In the genomic region with DNA sequence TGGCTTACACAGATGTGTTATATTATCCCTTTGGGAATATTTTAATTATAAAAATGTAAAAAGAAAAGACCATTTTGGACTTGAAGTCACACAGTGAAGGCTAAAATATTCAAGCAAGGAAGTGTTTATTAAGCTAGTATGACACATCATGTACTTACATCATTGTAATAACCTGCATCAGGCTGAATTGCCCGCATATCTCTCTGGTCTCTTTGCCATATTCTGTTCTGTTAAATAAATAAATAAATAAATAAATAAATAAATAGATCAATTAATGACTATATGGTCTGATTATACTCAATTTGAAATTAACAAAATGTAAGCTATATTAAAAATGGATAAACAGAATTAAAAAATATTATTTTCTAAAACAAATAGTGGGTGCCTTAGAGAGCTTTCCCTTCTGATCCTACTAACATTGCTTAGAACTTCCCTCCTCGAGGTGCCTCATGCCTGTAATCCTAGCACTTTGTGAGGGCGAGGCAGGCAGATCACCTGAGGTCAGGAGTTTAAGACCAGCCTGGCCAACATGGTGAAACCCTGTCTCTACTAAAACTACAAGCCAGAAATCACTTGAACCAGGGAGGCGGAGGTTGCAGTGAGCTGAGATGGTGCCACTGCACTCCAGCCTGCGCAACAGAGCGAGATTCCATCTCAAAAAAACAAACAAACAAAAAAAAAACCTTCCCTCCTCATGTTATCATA, we compare ENCODE assay signal across 18 cellular contexts. TPM values are rescaled to one million over a fixed set of nuclear protein-coding genes. Genes with fewer than 3 reads are reported as not detected.
DNase-seq lines count a peak whose midpoint lies in the region; ATAC-seq and TF ChIP-seq lines count a peak whose summit lies in the region.
"Had no signal": no experiment of that assay in that cellular context is flagged by ENCODE, and none has a peak within 500 bp of the region (broad histone marks: within the 10 kb centered on the region; RNA-seq: fewer than 3 reads in every experiment).

No MANE protein-coding gene starts in this region.

- ATAC-seq in CD8-positive, alpha-beta T cell: no peak
- ATAC-seq in HG03354 (IDR thresholded peaks at IDR 0.05; ENCODE audit: poor library complexity, severe bottlenecking, unreplicated experiment): peak; percentile 4

- no peak for TF ChIP-seq POLR2A in thyroid gland (IDR thresholded peaks at IDR 0.05)

- TF ChIP-seq CTCF in CD8-positive, alpha-beta T cell (IDR thresholded peaks at IDR 0.05): no peak
- no peak for TF ChIP-seq CTCF in neural crest cell (conservative IDR thresholded peaks at IDR 0.05)
- TF ChIP-seq CTCF in neural progenitor cell (IDR thresholded peaks at IDR 0.05): no peak
- TF ChIP-seq CTCF in thyroid gland (IDR thresholded peaks at IDR 0.05): no peak
- TF ChIP-seq CTCF in left ventricle myocardium inferior (IDR thresholded peaks at IDR 0.05; ENCODE audit: borderline replicate concordance): no peak

- H3K9ac ChIP-seq in neural progenitor cell: no peak overlapping the region

- WGBS in thyroid gland, 2 donors: 93 to 94% methylated on average over 6 of the region's 6 CpGs

- no peaks in the 10 kb centered on the region for H3K27me3 Mint-ChIP-seq in CD8-positive, alpha-beta T cell (ENCODE audit: low read depth)
- no peaks in the 10 kb centered on the region for H3K27me3 Mint-ChIP-seq in neural crest cell (ENCODE audit: low read depth)
- H3K27me3 Mint-ChIP-seq in neural progenitor cell (ENCODE audit: insufficient read depth, low read depth): peaks cover 6% of the 10 kb centered on the region
- H3K27me3 Mint-ChIP-seq: dendritic cell treated with granulocyte-macrophage colony-stimulating factor and Interleukin-4, amounts not matched to agents 40 ng/mL and 50 ng/mL, for 4 days had no signal

- no peak overlapping the region for H3K4me2 ChIP-seq in neural progenitor cell

- peak overlapping the region; percentile 56 for H3K27ac Mint-ChIP-seq in CD8-positive, alpha-beta T cell
- H3K27ac Mint-ChIP-seq in neural crest cell (ENCODE audit: unreplicated experiment) (peak overlapping the region; percentile 45), neural progenitor cell (no peak overlapping the region)
- H3K27ac Mint-ChIP-seq: dendritic cell treated with granulocyte-macrophage colony-stimulating factor and Interleukin-4, amounts not matched to agents 40 ng/mL and 50 ng/mL, for 4 days had no signal

- CTCF ChIA-PET in CD8-positive, alpha-beta T cell (lab: Charles Lee): interaction anchor here (1.0 to 1.1 kb wide), 2 partner anchors 38 to 177 kb away, joined by 3 to 4 read pairs; no protein-coding TSS in a partner anchor

- no peak overlapping the region for H2AFZ ChIP-seq in neural progenitor cell (replicated peaks)

- no peak for DNase-seq in CD8-positive, alpha-beta T cell
- DNase-seq in dermis blood vessel endothelial cell: peak; percentile 16
- no peak for DNase-seq in neural crest cell (ENCODE audit: low read depth, low spot score)
- no peak for DNase-seq in neural progenitor cell (ENCODE audit: low spot score)
- DNase-seq in thyroid gland: no peak
- DNase-seq in GF-D8 (lab: John Stamatoyannopoulos, UW): no peak
- DNase-seq in left ventricle myocardium inferior: no peak
- DNase-seq: activated CD4-positive, alpha-beta T cell treated with anti-CD3 and anti-CD28 coated beads, Interleukin-2, amount 50 U/mL, for 4 hours; AML-193; anterior cingulate cortex; DND-41; NCI-H1048; NCI-H2171; stimulated activated naive CD4-positive, alpha-beta T cell treated with Interleukin-2 at 50 U/mL for 16 hours; T-helper 9 cell had no signal

- H3K27me3 ChIP-seq in CD8-positive, alpha-beta T cell (ENCODE audit: insufficient read depth, low read length): no peaks in the 10 kb centered on the region
- H3K27me3 ChIP-seq in neural progenitor cell (no peaks in the 10 kb centered on the region), thyroid gland (no peaks in the 10 kb centered on the region), left ventricle myocardium inferior (ENCODE audit: low read depth) (no peaks in the 10 kb centered on the region)

- intact Hi-C loops in CD8-positive, alpha-beta T cell (cut with DNase I, micrococcal nuclease): loop anchor here in 1 of 2 experiments (5.0 kb wide), 1 partner anchor 38 kb away; no protein-coding TSS in a partner anchor
- intact Hi-C loops in thyroid gland (cut with DNase I) (no loop called here), left ventricle myocardium inferior (cut with micrococcal nuclease) (no loop called here)

- H3K9me3 ChIP-seq in CD8-positive, alpha-beta T cell (ENCODE audit: low read length): no peaks in the 10 kb centered on the region
- no peaks in the 10 kb centered on the region for H3K9me3 ChIP-seq in neural progenitor cell (ENCODE audit: low read depth)
- no peaks in the 10 kb centered on the region for H3K9me3 ChIP-seq in thyroid gland
- no peaks in the 10 kb centered on the region for H3K9me3 ChIP-seq in left ventricle myocardium inferior (replicated peaks)

- H3K4me3 Mint-ChIP-seq in CD8-positive, alpha-beta T cell: no peak overlapping the region
- H3K4me3 Mint-ChIP-seq in neural crest cell: no peak overlapping the region
- no peak overlapping the region for H3K4me3 Mint-ChIP-seq in neural progenitor cell
- H3K4me3 Mint-ChIP-seq: dendritic cell treated with granulocyte-macrophage colony-stimulating factor and Interleukin-4, amounts not matched to agents 40 ng/mL and 50 ng/mL, for 4 days had no signal

- H3K4me1 ChIP-seq in CD8-positive, alpha-beta T cell (ENCODE audit: insufficient read depth, low read length): no peaks in the 10 kb centered on the region
- H3K4me1 ChIP-seq in neural progenitor cell (no peaks in the 10 kb centered on the region), thyroid gland (peaks cover 0 to 7% of the 10 kb centered on the region in 2 donors), left ventricle myocardium inferior (no peaks in the 10 kb centered on the region)

- peaks cover 19% of the 10 kb centered on the region for H3K4me1 Mint-ChIP-seq in CD8-positive, alpha-beta T cell (ENCODE audit: low read depth)
- H3K4me1 Mint-ChIP-seq in neural crest cell: peaks cover 7% of the 10 kb centered on the region
- H3K4me1 Mint-ChIP-seq in neural progenitor cell: no peaks in the 10 kb centered on the region

- peaks cover 36% of the 10 kb centered on the region for H4K20me1 ChIP-seq in neural progenitor cell (ENCODE audit: low read depth)

- H3K79me2 ChIP-seq in neural progenitor cell (ENCODE audit: low read depth): peaks cover 54% of the 10 kb centered on the region

- no peaks in the 10 kb centered on the region for H3K9me3 Mint-ChIP-seq in CD8-positive, alpha-beta T cell
- H3K9me3 Mint-ChIP-seq in neural crest cell (no peaks in the 10 kb centered on the region), neural progenitor cell (no peaks in the 10 kb centered on the region)
- H3K9me3 Mint-ChIP-seq: dendritic cell treated with granulocyte-macrophage colony-stimulating factor and Interleukin-4, amounts not matched to agents 40 ng/mL and 50 ng/mL, for 4 days had no signal

- H3K36me3 Mint-ChIP-seq in CD8-positive, alpha-beta T cell: peaks cover 63% of the 10 kb centered on the region
- H3K36me3 Mint-ChIP-seq in neural crest cell (ENCODE audit: low read depth) (no peaks in the 10 kb centered on the region), neural progenitor cell (peaks cover 15% of the 10 kb centered on the region)

- POLR2A ChIA-PET in CD8-positive, alpha-beta T cell (lab: Charles Lee): interaction anchor here (0.9 to 1.3 kb wide), 2 partner anchors 10 to 42 kb away, joined by 3 read pairs; no protein-coding TSS in a partner anchor

- H3K27ac ChIP-seq in CD8-positive, alpha-beta T cell (ENCODE audit: low read depth, low read length): no peak overlapping the region
- H3K27ac ChIP-seq in neural progenitor cell (no peak overlapping the region), thyroid gland (no peak overlapping the region), left ventricle myocardium inferior (replicated peaks) (no peak overlapping the region)

- no peaks in the 10 kb centered on the region for H3F3A ChIP-seq in neural progenitor cell (ENCODE audit: low read depth)

- no peak overlapping the region for H3K4me3 ChIP-seq in CD8-positive, alpha-beta T cell (ENCODE audit: low read depth, low read length)
- H3K4me3 ChIP-seq in neural progenitor cell: no peak overlapping the region
- H3K4me3 ChIP-seq in thyroid gland (replicated peaks in 1 of 3): no peak overlapping the region
- H3K4me3 ChIP-seq in left ventricle myocardium inferior: no peak overlapping the region
- H3K4me3 ChIP-seq: lung had no signal

- H3K36me3 ChIP-seq in CD8-positive, alpha-beta T cell (ENCODE audit: insufficient read depth, low read length): peaks cover 32% of the 10 kb centered on the region
- peaks cover 19% of the 10 kb centered on the region for H3K36me3 ChIP-seq in neural progenitor cell
- peaks cover 10 to 28% of the 10 kb centered on the region in 2 donors for H3K36me3 ChIP-seq in thyroid gland
- peaks cover 56% of the 10 kb centered on the region for H3K36me3 ChIP-seq in left ventricle myocardium inferior

RNA-seq across cellular contexts. Expression of gene WDR33, which starts 42.0 kb away (rescaled TPM):
- total RNA-seq in CD8-positive, alpha-beta T cell: 10 to 100 TPM; 60.3 to 61.0 TPM
- 30.8 and 54.9 TPM in 2 replicates for total RNA-seq in dermis blood vessel endothelial cell
- total RNA-seq in neural crest cell: 72.4 and 80.5 TPM in 2 replicates
- 43.7 and 83.4 TPM in 2 replicates for total RNA-seq in neural progenitor cell (ENCODE audit: low replicate concordance)
- 10 to 100 TPM; 54.4 to 95.8 (median 67.5) TPM for total RNA-seq in thyroid gland
- 38.9 TPM for total RNA-seq in left ventricle myocardium inferior
